In genomic region chr4:39458505-39459300, GRCh38 we compare ENCODE assay signal across 8 cellular contexts. TPM values are rescaled to one million over a fixed set of nuclear protein-coding genes. Genes with fewer than 3 reads are reported as not detected.
DNase-seq lines count a peak whose midpoint lies in the region; ATAC-seq, FAIRE-seq and TF ChIP-seq lines count a peak whose summit lies in the region.

LIAS (plus strand) TSS chr4:39459056; CDS start chr4:39459118, 62 bp downstream.
RPL9 (minus strand) TSS chr4:39458922; CDS start chr4:39458439, 483 bp downstream.

- peaks cover 2 to 7% of the 10 kb centered on the region in 2 donors for H3K4me1 ChIP-seq in small intestine (ENCODE audit: control insufficient read depth in 2 of 2, insufficient read depth in 1 of 2, low read depth in 1 of 2, low read length in 1 of 2)

- peak within 1 kb of the TSS; percentile 99 for H3K4me3 Mint-ChIP-seq in WTC11

- H3K27ac ChIP-seq in AG04450 (ENCODE audit: low read depth, low read length): peak within 1 kb of the TSS; percentile 94
- peak within 1 kb of the TSS; percentile 85 to 98 for H3K27ac ChIP-seq in small intestine (ENCODE audit: low read depth in 1 of 2, low read length in 1 of 2)

- CTCF ChIA-PET in AG04450 (lab: Charles Lee): interaction anchor here (0.8 kb wide), 1 partner anchor 519 kb away, joined by 3 read pairs; no protein-coding TSS in a partner anchor
- CTCF ChIA-PET in WTC11 (lab: Charles Lee): interaction anchor here (1.1 to 2.3 kb wide), 2 partner anchors 11 to 520 kb away, joined by 3 to 17 read pairs; no protein-coding TSS in a partner anchor

- H3K9me3 Mint-ChIP-seq in WTC11: no peaks in the 10 kb centered on the region

- ATAC-seq in GM18909 (IDR thresholded peaks at IDR 0.05; ENCODE audit: poor library complexity, unreplicated experiment) (peak; percentile 89), HG03175 (IDR thresholded peaks at IDR 0.05; ENCODE audit: unreplicated experiment) (peak; percentile 83), WTC11 (peak; percentile 94)

- peaks cover 25% of the 10 kb centered on the region for H3K4me1 Mint-ChIP-seq in WTC11

- H3K4me3 ChIP-seq in AG04450 (ENCODE audit: low read depth, low read length) (peak within 1 kb of the TSS; percentile 95), cardiac fibroblast (replicated peaks in 1 of 2; ENCODE audit: low read depth in 2 of 2, low read length in 2 of 2) (peak within 1 kb of the TSS; percentile 82 to 85), small intestine (ENCODE audit: low read depth in 1 of 2, low read length in 2 of 2) (peak within 1 kb of the TSS; percentile 67 to 72)

- peaks cover 64% of the 10 kb centered on the region for H3K36me3 Mint-ChIP-seq in WTC11

- no peak for FAIRE-seq in small intestine (lab: Jason Lieb, UNC)

- DNase-seq in AG04450 (ENCODE audit: low read depth, low spot score) (peak; percentile 99), NCI-H226 (peak; percentile 88), WTC11 (ENCODE audit: low spot score) (peak; percentile 94), cardiac fibroblast (ENCODE audit: low read depth in 2 of 2) (peak; percentile 100), iPS-NIHi11 (ENCODE audit: low spot score) (peak; percentile 100), small intestine (peak; percentile 98)

- H3K27me3 ChIP-seq in AG04450 (ENCODE audit: control insufficient read depth, insufficient read depth, low read length): no peaks in the 10 kb centered on the region
- no peaks in the 10 kb centered on the region for H3K27me3 ChIP-seq in small intestine (ENCODE audit: control insufficient read depth in 2 of 2, insufficient read depth in 2 of 2, low read length in 2 of 2)

- peak within 1 kb of the TSS; percentile 99 for H3K27ac Mint-ChIP-seq in WTC11

- no peaks in the 10 kb centered on the region; the same call in 1 of the 2 replicates for H3K27me3 Mint-ChIP-seq in WTC11 (ENCODE audit: low read depth)

- no peaks in the 10 kb centered on the region for H3K9me3 ChIP-seq in AG04450 (ENCODE audit: control insufficient read depth, insufficient read depth, low read length)
- H3K9me3 ChIP-seq in small intestine (ENCODE audit: control insufficient read depth, low read depth): no peaks in the 10 kb centered on the region

- POLR2A ChIA-PET in AG04450 (lab: Yijun Ruan, JAX) (interaction anchor here (0.5 to 1.9 kb wide), 10 partner anchors 10 to 330 kb away, joined by 3 to 15 read pairs (median 3); partner anchors contain the start of gene UGDH), WTC11 (lab: Charles Lee) (interaction anchor here (0.6 to 2.8 kb wide), 10 partner anchors 8 to 205 kb away, joined by 3 to 12 read pairs (median 4); partner anchors contain the start of genes RFC1, SMIM14 and UGDH)

- H3K36me3 ChIP-seq in small intestine (ENCODE audit: control insufficient read depth in 2 of 2, insufficient read depth in 2 of 2, low read length in 2 of 2): peaks cover 12 to 13% of the 10 kb centered on the region in 2 donors

- 0 to 1% (median 0%) methylated on average over 55 of the region's 55 CpGs for WGBS in small intestine, 3 donors

- TF ChIP-seq CTCF in AG04450 (IDR thresholded peaks at IDR 0.05; ENCODE audit: low read depth, low read length) (no peak), WTC11 (IDR thresholded peaks at IDR 0.05) (no peak), cardiac fibroblast (IDR thresholded peaks at IDR 0.05; ENCODE audit: low read depth, low read length) (no peak)

TF ChIP-seq in WTC11, 78 proteins besides CTCF, POLR2A, EP300 and RAD21 (continues in another document):
- TF ChIP-seq JAZF1 (CRISPR knock-in tag; IDR thresholded peaks at IDR 0.05) (no peak), ZNF232 (CRISPR knock-in tag; IDR thresholded peaks at IDR 0.05) (0 out of 2 replicates have a peak, but pooled peaks have one; percentile 42), MXD4 (CRISPR knock-in tag; IDR thresholded peaks at IDR 0.05; ENCODE audit: borderline replicate concordance) (no peak), ZNF317 (CRISPR knock-in tag; IDR thresholded peaks at IDR 0.05; ENCODE audit: borderline replicate concordance, low read depth) (no peak), ATF1 (CRISPR knock-in tag; IDR thresholded peaks at IDR 0.05) (peak; percentile 95; the same call in 1 of the 2 replicates), ATF6 (CRISPR knock-in tag; IDR thresholded peaks at IDR 0.05) (no peak), HMGXB4 (CRISPR knock-in tag; IDR thresholded peaks at IDR 0.05) (peak; percentile 8; the same call in 1 of the 2 replicates), E2F1 (CRISPR knock-in tag; IDR thresholded peaks at IDR 0.05) (no peak; the same call in 1 of the 2 replicates), FOXJ3 (CRISPR knock-in tag; IDR thresholded peaks at IDR 0.05; ENCODE audit: borderline replicate concordance) (no peak), HMGA2 (CRISPR knock-in tag; IDR thresholded peaks at IDR 0.05) (no peak), SOX15 (CRISPR knock-in tag; IDR thresholded peaks at IDR 0.05) (no peak), NFE2L1 (CRISPR knock-in tag; IDR thresholded peaks at IDR 0.05) (0 out of 2 replicates have a peak, but pooled peaks have one; percentile 53), E2F5 (CRISPR knock-in tag; IDR thresholded peaks at IDR 0.05) (0 out of 2 replicates have a peak, but pooled peaks have one; percentile 18), ZNF121 (CRISPR knock-in tag; IDR thresholded peaks at IDR 0.05) (no peak), FOXK1 (CRISPR knock-in tag; IDR thresholded peaks at IDR 0.05) (peak; percentile 95), SP1 (CRISPR knock-in tag; conservative IDR thresholded peaks at IDR 0.05) (peak; percentile 93), SMAD3 (CRISPR knock-in tag; IDR thresholded peaks at IDR 0.05; ENCODE audit: borderline replicate concordance) (peak; percentile 60; the same call in 1 of the 2 replicates), NFYB (CRISPR knock-in tag; conservative IDR thresholded peaks at IDR 0.05; ENCODE audit: low read depth) (peak; percentile 86), MYBL2 (CRISPR knock-in tag; IDR thresholded peaks at IDR 0.05) (peak; percentile 92; the same call in 1 of the 2 replicates), TEAD4 (CRISPR knock-in tag; IDR thresholded peaks at IDR 0.05) (no peak), ZNF423 (CRISPR knock-in tag; IDR thresholded peaks at IDR 0.05) (peak; percentile 84), NFATC4 (CRISPR knock-in tag; IDR thresholded peaks at IDR 0.05) (no peak)

RNA-seq across cellular contexts. Expression of gene LIAS, which starts in this region (rescaled TPM):
- polyA plus RNA-seq in AG04450 (2011; rRNA removed): 8.6 and 13.1 TPM in 2 replicates
- 1.6 and 4.8 TPM in 2 replicates for polyA minus RNA-seq in AG04450 (2011; rRNA and poly(A)+ RNA removed)
- total RNA-seq in WTC11 (2021): 23.1 to 23.5 TPM (median 23.1 TPM) in 3 replicates
- 10 to 100 TPM; 14.9 to 25.5 (median 19.8) TPM for polyA plus RNA-seq in small intestine

RNA-seq across cellular contexts. Expression of gene RPL9, which starts in this region (rescaled TPM):
- 2,183 and 3,111 TPM in 2 replicates for polyA plus RNA-seq in AG04450 (2011; rRNA removed)
- 194 and 311 TPM in 2 replicates for polyA minus RNA-seq in AG04450 (2011; rRNA and poly(A)+ RNA removed)
- 1,191 to 1,343 TPM (median 1,328 TPM) in 3 replicates for total RNA-seq in WTC11 (2021)
- polyA plus RNA-seq in small intestine: 1,000 to 10,000 TPM; 1,916 to 2,952 (median 2,399) TPM

Comparison
In these comparisons a context has a peak if more than half of its experiments do, and no peak if none do; other contexts are left out.
1. Peak in every context shown above with its lines: DNase-seq, ATAC-seq, H3K4me3 ChIP-seq and H3K27ac ChIP-seq.